ENCODE assay signal across 9 cellular contexts in genomic region chr6:135423649-135424128, GRCh38.
A peak's percentile ranks its signal among the peaks of the same experiment; 100 is the strongest.
DNase-seq lines count a peak whose midpoint lies in the region; ATAC-seq, FAIRE-seq and TF ChIP-seq lines count a peak whose summit lies in the region.
"Had no signal": no experiment of that assay in that cellular context is flagged by ENCODE, and none has a peak within 500 bp of the region (broad histone marks: within the 10 kb centered on the region; RNA-seq: fewer than 3 reads in every experiment).

No MANE protein-coding gene starts in this region.

- H3K9me3 ChIP-seq in gastrocnemius medialis, result no peaks in the 10 kb centered on the region

- H3K36me3 ChIP-seq in kidney epithelial cell (ENCODE audit: control insufficient read depth, insufficient read depth, low read length), result no peaks in the 10 kb centered on the region
- peaks cover 0 to 2% of the 10 kb centered on the region in 2 donors for H3K36me3 ChIP-seq in gastrocnemius medialis

- intact Hi-C loops in gastrocnemius medialis (cut with DNase I; ENCODE audit: low total_unique reads), result no loop called here

- in situ Hi-C loops in gastrocnemius medialis (cut with MboI; ENCODE audit: low sequenced_read_pairs in 4 of 4), result loop anchor here in 1 of 4 donors (10.0 kb wide), 1 partner anchor 279 kb away; no protein-coding TSS in a partner anchor

- ATAC-seq in GM19397 (IDR thresholded peaks at IDR 0.05; ENCODE audit: unreplicated experiment), result peak; percentile 58
- peak; percentile 88 for ATAC-seq in HG03378 (IDR thresholded peaks at IDR 0.05; ENCODE audit: unreplicated experiment)
- ATAC-seq in gastrocnemius medialis, result no peak

- H3K27ac ChIP-seq in gastrocnemius medialis, result no peak overlapping the region

- FAIRE-seq in urothelium cell line (lab: Jason Lieb, UNC), result no peak

- H3K4me1 ChIP-seq in gastrocnemius medialis, result no peaks in the 10 kb centered on the region

- no peak for TF ChIP-seq POLR2A in gastrocnemius medialis (IDR thresholded peaks at IDR 0.05)

- H3K4me3 ChIP-seq in kidney epithelial cell (ENCODE audit: low read depth, low read length), result no peak overlapping the region
- H3K4me3 ChIP-seq in gastrocnemius medialis, result no peak overlapping the region

- TF ChIP-seq CTCF in kidney epithelial cell (IDR thresholded peaks at IDR 0.05; ENCODE audit: insufficient read depth, low read length, poor library complexity, severe bottlenecking) (peak; percentile 64), gastrocnemius medialis (IDR thresholded peaks at IDR 0.05 in 4 of 5, conservative IDR thresholded peaks at IDR 0.05 in 1 of 5) (peak in 2 of 5 experiments; percentile 34 to 42)

- DNase-seq in DMS79 treated with DMSO at 0.1 percent for 48 hours (lab: John Stamatoyannopoulos, UW) (peak; percentile 66), NCI-H82 treated with DMSO at 0.1 percent for 48 hours (lab: John Stamatoyannopoulos, UW; ENCODE audit: unreplicated experiment) (peak; percentile 18), brain pericyte (ENCODE audit: low read depth, low spot score) (peak; percentile 6), kidney epithelial cell (ENCODE audit: low read depth) (peak; percentile 12), urothelium cell line (ENCODE audit: low spot score) (peak; percentile 10), gastrocnemius medialis (no peak)
- DNase-seq: activated T-cell treated with anti-CD3 and anti-CD28 coated beads, Interleukin-2, amount 50 U/mL, for 4 hours had no signal

- H3K27me3 ChIP-seq in kidney epithelial cell (ENCODE audit: control insufficient read depth, insufficient read depth, low read length) (no peaks in the 10 kb centered on the region), gastrocnemius medialis (no peaks in the 10 kb centered on the region)

Comparison
In these comparisons a context has a peak if more than half of its experiments do, and no peak if none do; other contexts are left out.
1. DNase-seq: peak in DMS79 treated with DMSO at 0.1 percent for 48 hours (single experiment), NCI-H82 treated with DMSO at 0.1 percent for 48 hours (single experiment), brain pericyte (single experiment), kidney epithelial cell (single experiment) and urothelium cell line (single experiment); none in gastrocnemius medialis (0 of 2).
2. ATAC-seq: peak in GM19397 (single experiment) and HG03378 (single experiment); none in gastrocnemius medialis (0 of 2).